In the genomic region with DNA sequence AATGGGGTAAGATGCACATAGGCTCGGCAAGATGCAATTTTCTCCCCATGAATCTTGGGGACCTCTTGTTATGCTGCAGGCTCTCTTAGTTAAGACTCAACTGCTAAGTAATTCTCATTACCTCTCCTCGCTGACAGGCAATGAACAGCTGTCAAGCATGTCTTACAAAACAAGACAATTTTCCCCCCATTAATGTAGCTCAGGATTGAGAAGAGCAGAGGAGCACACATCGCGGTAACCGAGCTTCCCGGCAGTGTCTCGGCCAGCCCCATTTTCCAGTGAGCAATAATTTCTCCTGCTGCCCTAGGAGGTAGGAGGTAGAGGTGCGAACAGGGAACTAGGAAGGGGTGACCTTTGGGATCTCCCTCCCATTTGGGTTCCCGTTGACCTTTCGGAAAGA, we compare ENCODE assay signal across 22 cellular contexts.
"Had no signal": no experiment of that assay in that cellular context is flagged by ENCODE, and none has a peak within 500 bp of the region (broad histone marks: within the 10 kb centered on the region; RNA-seq: fewer than 3 reads in every experiment).

No MANE protein-coding gene starts in this region.

- H3K9me3 ChIP-seq: gastroesophageal sphincter, left lung, lower lobe of right lung, mucosa of descending colon had no signal

- H2AFZ ChIP-seq: hepatocyte had no signal

- H3K27me3 ChIP-seq: dorsolateral prefrontal cortex, foreskin keratinocyte, gastroesophageal sphincter, heart left ventricle, hepatocyte, left lung had no signal

- H3K36me3 ChIP-seq: gastroesophageal sphincter, heart left ventricle, left lung, lower lobe of right lung had no signal

- H3K4me3 ChIP-seq: coronary artery, dorsolateral prefrontal cortex, gastroesophageal sphincter, heart left ventricle, hepatocyte, left lung, lower lobe of right lung, mucosa of descending colon had no signal

- H3K4me1 ChIP-seq: foreskin keratinocyte, left lung, lower lobe of right lung had no signal

- H3K27ac ChIP-seq: coronary artery, epithelial cell of prostate, foreskin keratinocyte, gastroesophageal sphincter, heart left ventricle, hepatocyte, left lung, lower lobe of right lung had no signal

- H3K4me2 ChIP-seq: hepatocyte had no signal

- H3K79me2 ChIP-seq: hepatocyte had no signal

- DNase-seq: dermis blood vessel endothelial cell; dorsolateral prefrontal cortex; effector CD8-positive, alpha-beta T cell; effector memory CD8-positive, alpha-beta T cell; endodermal cell; erythroblast; foreskin keratinocyte; heart left ventricle; hypothalamus; immature natural killer cell; islet precursor cell; kidney; kidney glomerular epithelial cell; left lung; left ventricle myocardium superior; lower lobe of right lung; mesenchymal stem cell; mucosa of descending colon had no signal
